7 cellular contexts compared by ENCODE assay signal in the genomic region with DNA sequence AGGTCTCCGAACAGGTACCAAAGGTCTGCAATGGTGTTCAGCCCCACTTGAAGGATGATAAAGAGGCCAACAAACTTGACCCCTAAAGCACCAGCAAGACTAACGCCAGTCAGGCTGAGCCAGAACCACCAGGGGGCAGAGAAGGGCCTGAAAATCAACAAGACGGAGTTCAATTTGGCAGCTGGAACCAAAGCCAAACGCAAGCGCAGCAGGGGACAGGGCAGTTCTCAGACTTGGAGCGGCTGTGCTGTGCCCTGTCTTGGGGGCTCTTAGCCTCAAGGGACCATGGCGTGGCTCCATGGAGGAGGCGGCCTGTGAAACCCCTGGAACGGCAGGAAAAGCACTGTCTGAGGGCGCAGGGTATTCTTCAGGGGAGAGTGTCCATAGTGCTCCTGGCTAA. TPM values are rescaled to one million over a fixed set of nuclear protein-coding genes. Genes with fewer than 3 reads are reported as not detected.
DNase-seq lines count a peak whose midpoint lies in the region; FAIRE-seq and TF ChIP-seq lines count a peak whose summit lies in the region.

No MANE protein-coding gene starts in this region.

- DNase-seq in M059J (ENCODE audit: low read depth) (peak; percentile 57), T-helper 2 cell (peak in 3 of 5 experiments; percentile 24 to 56 (median 25)), brain microvascular endothelial cell (peak; percentile 86), iPS-NIHi11 (ENCODE audit: low spot score) (peak; percentile 82), small intestine (peak; percentile 78), DMS153 (lab: John Stamatoyannopoulos, UW) (no peak)

- H3K27me3 ChIP-seq in brain microvascular endothelial cell (replicated peaks), result no peaks in the 10 kb centered on the region
- no peaks in the 10 kb centered on the region for H3K27me3 ChIP-seq in small intestine (ENCODE audit: control insufficient read depth in 2 of 2, insufficient read depth in 2 of 2, low read length in 2 of 2)

- no peak overlapping the region for H3K27ac ChIP-seq in brain microvascular endothelial cell
- no peak overlapping the region for H3K27ac ChIP-seq in small intestine (ENCODE audit: low read depth in 1 of 2, low read length in 1 of 2)

- FAIRE-seq in small intestine (lab: Jason Lieb, UNC), result no peak

- H3K4me3 ChIP-seq in brain microvascular endothelial cell (ENCODE audit: low read depth, low read length), result no peak overlapping the region
- H3K4me3 ChIP-seq in small intestine (ENCODE audit: low read depth in 1 of 2, low read length in 2 of 2), result no peak overlapping the region

- H3K4me1 ChIP-seq in small intestine (ENCODE audit: control insufficient read depth in 2 of 2, insufficient read depth in 1 of 2, low read depth in 1 of 2, low read length in 1 of 2), result no peaks in the 10 kb centered on the region

- H3K9me3 ChIP-seq in small intestine (ENCODE audit: control insufficient read depth, low read depth), result no peaks in the 10 kb centered on the region

- peak; percentile 85 for TF ChIP-seq CTCF in GM12873 (IDR thresholded peaks at IDR 0.05; ENCODE audit: insufficient read depth, low read depth, low read length, missing control alignments)
- peak; percentile 94 for TF ChIP-seq CTCF in brain microvascular endothelial cell (IDR thresholded peaks at IDR 0.05; ENCODE audit: low read depth, low read length, missing control alignments)

- WGBS in small intestine, 3 donors, result 31 to 40% (median 38%) methylated on average over 10 of the region's 10 CpGs

- H3K36me3 ChIP-seq in brain microvascular endothelial cell (replicated peaks) (peaks cover 7% of the 10 kb centered on the region), small intestine (ENCODE audit: control insufficient read depth in 2 of 2, insufficient read depth in 2 of 2, low read length in 2 of 2) (peaks cover 0 to 7% of the 10 kb centered on the region in 2 donors)

- in situ Hi-C loops in brain microvascular endothelial cell (cut with HindIII; ENCODE audit: low pct_ligation_motif_present, low sequenced_read_pairs), result no loop called here

RNA-seq across cellular contexts. Expression of a gene that starts 19.6 kb away (rescaled TPM):
- 8.9 and 15.4 TPM in 2 replicates for total RNA-seq in M059J (2014; rRNA removed; shearing (Covaris generic))
- polyA plus RNA-seq in small intestine, result 10 to 100 TPM in 2 of 3 donors, 1 to 10 TPM in 1; 9.7 to 11.2 (median 10.1) TPM

RNA-seq across cellular contexts. Expression of a gene that starts 19.7 kb away (rescaled TPM):
- 20.3 and 22.3 TPM in 2 replicates for total RNA-seq in M059J (2014; rRNA removed; shearing (Covaris generic))
- polyA plus RNA-seq in small intestine, result 10 to 100 TPM; 35.3 to 45.1 (median 39.1) TPM

RNA-seq across cellular contexts. Expression of a gene that starts 30.1 kb away (rescaled TPM):
- total RNA-seq in M059J (2014; rRNA removed; shearing (Covaris generic)), result not detected in 2 replicates
- under 1 TPM in 1 of 3 donors, not detected in 2; 0.81 TPM for polyA plus RNA-seq in small intestine
